20 cellular contexts compared by ENCODE assay signal in genomic region chr1:186295980-186296379, GRCh38. TPM values are rescaled to one million over a fixed set of nuclear protein-coding genes. Genes with fewer than 3 reads are reported as not detected.
DNase-seq lines count a peak whose midpoint lies in the region; ATAC-seq and TF ChIP-seq lines count a peak whose summit lies in the region.
"Had no signal": no experiment of that assay in that cellular context is flagged by ENCODE, and none has a peak within 500 bp of the region (broad histone marks: within the 10 kb centered on the region; RNA-seq: fewer than 3 reads in every experiment).

Gene PRG4 (plus strand): TSS chr1:186296279.

- no peaks in the 10 kb centered on the region for H3K27me3 Mint-ChIP-seq in activated CD4-positive, alpha-beta T cell treated with anti-CD3 and anti-CD28 coated beads, Interleukin-2, amount 10 ng/mL, durations not matched to agents 7 days and 5 days
- H3K27me3 Mint-ChIP-seq: CD4-positive, CD25-positive, alpha-beta regulatory T cell; stimulated activated naive CD8-positive, alpha-beta T cell treated with anti-CD3 and anti-CD28 coated beads, Interleukin-15, amount 100 ng/mL, for 72 hours had no signal

- no peak within 1 kb of the TSS for H3K4ac ChIP-seq in IMR-90 (ENCODE audit: low read depth, low read length)

- no TSS peak for BruUV-seq in IMR-90 (replicated peaks; lab: Mats Ljungman, UMichigan)

- no peak for TF ChIP-seq POLR2A in IMR-90 (IDR thresholded peaks at IDR 0.05; ENCODE audit: low read depth, low read length)

- H4K91ac ChIP-seq in IMR-90 (ENCODE audit: insufficient read depth, low read depth, low read length), result no peak within 1 kb of the TSS

- no peak within 1 kb of the TSS for H3K4me3 Mint-ChIP-seq in activated CD4-positive, alpha-beta T cell treated with anti-CD3 and anti-CD28 coated beads, Interleukin-2, amount 10 ng/mL, durations not matched to agents 7 days and 5 days
- H3K4me3 Mint-ChIP-seq: activated CD8-positive, alpha-beta T cell treated with anti-CD3 and anti-CD28 coated beads, Interleukin-2, amount 10 ng/mL, durations not matched to agents 7 days and 5 days; H9; stimulated activated naive CD8-positive, alpha-beta T cell treated with anti-CD3 and anti-CD28 coated beads, Interleukin-15, amount 100 ng/mL, for 72 hours had no signal

- no peaks in the 10 kb centered on the region for H3K9me1 ChIP-seq in IMR-90 (ENCODE audit: insufficient read depth, low read length)

- no peak for TF ChIP-seq CTCF in IMR-90 (conservative IDR thresholded peaks at IDR 0.05; ENCODE audit: low read depth, low read length)
- no peak for TF ChIP-seq CTCF in fibroblast of lung (conservative IDR thresholded peaks at IDR 0.05 in 1 of 2, IDR thresholded peaks at IDR 0.05 in 1 of 2; ENCODE audit: low read depth in 1 of 2, low read length in 2 of 2)
- TF ChIP-seq CTCF in omental fat pad (IDR thresholded peaks at IDR 0.05), result no peak
- no peak for TF ChIP-seq CTCF in left lung (IDR thresholded peaks at IDR 0.05)

- H3K9me3 Mint-ChIP-seq in activated CD4-positive, alpha-beta T cell treated with anti-CD3 and anti-CD28 coated beads, Interleukin-2, amount 10 ng/mL, durations not matched to agents 7 days and 5 days, result peaks cover 4% of the 10 kb centered on the region
- H3K9me3 Mint-ChIP-seq: activated T-helper 2 cell treated with anti-CD3 and anti-CD28 coated beads, Interferon-gamma antibody, Interleukin-2, Interleukin-4, amounts not matched to agents 10 μg/mL and 5 μg/mL and 100 μg/mL, durations not matched to agents 14 hours and 24 hours and 36 hours; CD4-positive, CD25-positive, alpha-beta regulatory T cell; H9; stimulated activated naive CD8-positive, alpha-beta T cell treated with anti-CD3 and anti-CD28 coated beads, Interleukin-15, amount 100 ng/mL, for 72 hours had no signal

- intact Hi-C loops in IMR-90 (cut with micrococcal nuclease) (no loop called here), left lung (cut with DNase I) (no loop called here)

- no peak within 1 kb of the TSS for H2BK15ac ChIP-seq in IMR-90 (ENCODE audit: low read depth, low read length)

- TF ChIP-seq RAD21 in IMR-90 (IDR thresholded peaks at IDR 0.05; ENCODE audit: low read length), result no peak

- H3K9me3 ChIP-seq in IMR-90 (ENCODE audit: control insufficient read depth, insufficient read depth, low read length) (no peaks in the 10 kb centered on the region), fibroblast of lung (ENCODE audit: control insufficient read depth, insufficient read depth, low read depth, low read length) (no peaks in the 10 kb centered on the region), left lung (no peaks in the 10 kb centered on the region)
- H3K9me3 ChIP-seq: heart left ventricle, uterus had no signal

- H4K20me1 ChIP-seq in IMR-90 (ENCODE audit: insufficient read depth, low read length), result no peaks in the 10 kb centered on the region
- no peaks in the 10 kb centered on the region for H4K20me1 ChIP-seq in fibroblast of lung (ENCODE audit: control insufficient read depth, extremely low read depth, insufficient read depth, low read length)

- CTCF ChIA-PET in activated CD4-positive, alpha-beta T cell treated with anti-CD3 and anti-CD28 coated beads, Interleukin-2, amount 10 ng/mL, durations not matched to agents 7 days and 5 days (lab: Charles Lee), result interaction anchor here (1.2 to 1.4 kb wide), 2 partner anchors 9 to 13 kb away, joined by 4 to 8 read pairs; no protein-coding TSS in a partner anchor
- CTCF ChIA-PET in IMR-90 (lab: Yijun Ruan, JAX), result interaction anchor here (1.7 kb wide), 1 partner anchor 10 kb away, joined by 6 read pairs; no protein-coding TSS in a partner anchor

- no peak within 1 kb of the TSS for H3K18ac ChIP-seq in IMR-90 (ENCODE audit: low read depth, low read length)

- ATAC-seq in IMR-90 (ENCODE audit: low read depth) (no peak), omental fat pad (ENCODE audit: low FRiP score) (peak; percentile 70), HG03139 (IDR thresholded peaks at IDR 0.05; ENCODE audit: unreplicated experiment) (no peak), left lung (no peak)
- ATAC-seq: activated CD8-positive, alpha-beta T cell treated with anti-CD3 and anti-CD28 coated beads, Interleukin-2, amount 10 ng/mL, durations not matched to agents 7 days and 5 days; heart left ventricle; stimulated activated naive CD8-positive, alpha-beta T cell treated with anti-CD3 and anti-CD28 coated beads, Interleukin-15, amount 100 ng/mL, for 72 hours had no signal

- H2AFZ ChIP-seq in IMR-90 (replicated peaks; ENCODE audit: low read length, poor library complexity), result no peak within 1 kb of the TSS
- H2AFZ ChIP-seq in fibroblast of lung (ENCODE audit: low read length), result no peak within 1 kb of the TSS

- no peak within 1 kb of the TSS for H2BK20ac ChIP-seq in IMR-90 (ENCODE audit: low read depth, low read length)

- H3K27ac ChIP-seq in IMR-90 (ENCODE audit: insufficient read depth, low read length) (no peak within 1 kb of the TSS), fibroblast of lung (ENCODE audit: insufficient read depth, low read length) (no peak within 1 kb of the TSS), left lung (no peak within 1 kb of the TSS)
- H3K27ac ChIP-seq: coronary artery, heart left ventricle, uterus had no signal

- no peaks in the 10 kb centered on the region for H3K79me2 ChIP-seq in fibroblast of lung (ENCODE audit: control insufficient read depth, insufficient read depth, low read length)

- H3K4me1 ChIP-seq in IMR-90 (ENCODE audit: control insufficient read depth, insufficient read depth, low read length) (no peaks in the 10 kb centered on the region), fibroblast of lung (ENCODE audit: control insufficient read depth, extremely low read depth, insufficient read depth, low read length) (no peaks in the 10 kb centered on the region), left lung (no peaks in the 10 kb centered on the region)
- H3K4me1 ChIP-seq: heart left ventricle, uterus had no signal

- H3K4me2 ChIP-seq in IMR-90 (ENCODE audit: low read depth, low read length) (no peak within 1 kb of the TSS), fibroblast of lung (ENCODE audit: extremely low read depth, insufficient read depth, low read length) (no peak within 1 kb of the TSS)

- H3K79me1 ChIP-seq in IMR-90 (ENCODE audit: low read depth in 1 of 2, low read length in 2 of 2), result no peaks in the 10 kb centered on the region

- WGBS in IMR-90 (ENCODE audit: extremely low coverage in 2 of 2, insufficient read length in 1 of 2), 2 experiments, result no CpG with 5 or more reads among the region's 3 CpGs

- in situ Hi-C loops in IMR-90 (cut with MboI; ENCODE audit: low sequenced_read_pairs), result no loop called here

- H2AK5ac ChIP-seq in IMR-90 (ENCODE audit: low read depth, low read length), result no peak within 1 kb of the TSS

- H4K8ac ChIP-seq in IMR-90 (ENCODE audit: low read depth in 2 of 2, low read length in 2 of 2), result no peak within 1 kb of the TSS

- no peak for DNase-seq in activated CD4-positive, alpha-beta T cell treated with anti-CD3 and anti-CD28 coated beads, Interleukin-2, amount 10 ng/mL, durations not matched to agents 7 days and 5 days
- no peak for DNase-seq in activated CD4-positive, alpha-beta T cell treated with anti-CD3 and anti-CD28 coated beads for 1 hour
- DNase-seq in IMR-90, result peak; percentile 19
- peak; percentile 2 to 65 for DNase-seq in fibroblast of lung (ENCODE audit: low read depth in 2 of 2)
- no peak for DNase-seq in omental fat pad (ENCODE audit: low spot score)
- DNase-seq in Kasumi-1 (lab: John Stamatoyannopoulos, UW), result no peak
- no peak for DNase-seq in left lung
- DNase-seq: activated CD8-positive, alpha-beta T cell treated with anti-CD3 and anti-CD28 coated beads, Interleukin-2, amount 10 ng/mL, durations not matched to agents 7 days and 5 days; CD4-positive, CD25-positive, alpha-beta regulatory T cell; DMS79 treated with DMSO at 0.1 percent for 48 hours; H9; heart left ventricle; midbrain; NCI-H1436 treated with DMSO at 0.1 percent for 48 hours; stimulated activated naive CD8-positive, alpha-beta T cell treated with anti-CD3 and anti-CD28 coated beads, Interleukin-15, amount 100 ng/mL, for 72 hours; uterus had no signal

- no peaks in the 10 kb centered on the region for H3K36me3 Mint-ChIP-seq in activated CD4-positive, alpha-beta T cell treated with anti-CD3 and anti-CD28 coated beads, Interleukin-2, amount 10 ng/mL, durations not matched to agents 7 days and 5 days (ENCODE audit: low read depth)
- H3K36me3 Mint-ChIP-seq: CD4-positive, CD25-positive, alpha-beta regulatory T cell had no signal

- H3K56ac ChIP-seq in IMR-90 (ENCODE audit: extremely low read depth, insufficient read depth, low read length), result no peak within 1 kb of the TSS

- H3K27me3 ChIP-seq in IMR-90 (ENCODE audit: control insufficient read depth, insufficient read depth, low read length) (no peaks in the 10 kb centered on the region), fibroblast of lung (ENCODE audit: control insufficient read depth, insufficient read depth, low read length) (no peaks in the 10 kb centered on the region), left lung (no peaks in the 10 kb centered on the region)
- H3K27me3 ChIP-seq: uterus had no signal

- H3K4me3 ChIP-seq in IMR-90 (ENCODE audit: insufficient read depth, low read depth, low read length), result no peak within 1 kb of the TSS
- H3K4me3 ChIP-seq in fibroblast of lung (replicated peaks in 1 of 4; ENCODE audit: control extremely low read depth in 1 of 4, insufficient read depth in 1 of 4, low read depth in 3 of 4, low read length in 4 of 4), result no peak within 1 kb of the TSS
- H3K4me3 ChIP-seq in left lung, result no peak within 1 kb of the TSS
- H3K4me3 ChIP-seq: coronary artery, heart left ventricle, uterus had no signal

- dilution Hi-C loops in IMR-90 (cut with HindIII; ENCODE audit: low sequenced_read_pairs, unreplicated experiment), result no loop called here

- no peak within 1 kb of the TSS for H3K23ac ChIP-seq in IMR-90 (ENCODE audit: low read depth, low read length)

- H2BK5ac ChIP-seq in IMR-90 (ENCODE audit: low read depth, low read length, poor library complexity, severe bottlenecking), result no peak within 1 kb of the TSS

- H3K9ac ChIP-seq in IMR-90 (ENCODE audit: low read depth, low read length), result no peak within 1 kb of the TSS
- H3K9ac ChIP-seq in fibroblast of lung (ENCODE audit: insufficient read depth, low read length), result no peak within 1 kb of the TSS

- peak within 1 kb of the TSS; percentile 7 for H3K27ac Mint-ChIP-seq in activated CD4-positive, alpha-beta T cell treated with anti-CD3 and anti-CD28 coated beads, Interleukin-2, amount 10 ng/mL, durations not matched to agents 7 days and 5 days
- H3K27ac Mint-ChIP-seq: activated CD8-positive, alpha-beta T cell treated with anti-CD3 and anti-CD28 coated beads, Interleukin-2, amount 10 ng/mL, durations not matched to agents 7 days and 5 days; activated T-helper 2 cell treated with anti-CD3 and anti-CD28 coated beads, Interferon-gamma antibody, Interleukin-2, Interleukin-4, amounts not matched to agents 10 μg/mL and 5 μg/mL and 100 μg/mL, durations not matched to agents 14 hours and 24 hours and 36 hours; H9; stimulated activated naive CD8-positive, alpha-beta T cell treated with anti-CD3 and anti-CD28 coated beads, Interleukin-15, amount 100 ng/mL, for 72 hours had no signal

- no peak within 1 kb of the TSS for H3K14ac ChIP-seq in IMR-90 (replicated peaks; ENCODE audit: low read depth, low read length)

- peaks cover 59% of the 10 kb centered on the region for H3K4me1 Mint-ChIP-seq in activated CD4-positive, alpha-beta T cell treated with anti-CD3 and anti-CD28 coated beads, Interleukin-2, amount 10 ng/mL, durations not matched to agents 7 days and 5 days
- H3K4me1 Mint-ChIP-seq: H9 had no signal

- POLR2A ChIA-PET in activated CD4-positive, alpha-beta T cell treated with anti-CD3 and anti-CD28 coated beads, Interleukin-2, amount 10 ng/mL, durations not matched to agents 7 days and 5 days (lab: Charles Lee), result no interaction called here
- POLR2A ChIA-PET in IMR-90 (lab: Charles Lee; ENCODE audit: unreplicated experiment), result no interaction called here

- H2BK120ac ChIP-seq in IMR-90 (ENCODE audit: low read depth, low read length), result no peak within 1 kb of the TSS

- H3K36me3 ChIP-seq in IMR-90 (ENCODE audit: control insufficient read depth, insufficient read depth, low read length), result no peaks in the 10 kb centered on the region
- no peaks in the 10 kb centered on the region for H3K36me3 ChIP-seq in fibroblast of lung (ENCODE audit: control insufficient read depth, insufficient read depth, low read length)
- H3K36me3 ChIP-seq in left lung, result no peaks in the 10 kb centered on the region
- H3K36me3 ChIP-seq: heart left ventricle, uterus had no signal

- no peak within 1 kb of the TSS for H2AK9ac ChIP-seq in IMR-90 (replicated peaks; ENCODE audit: low read depth, low read length, poor library complexity)

- H4K5ac ChIP-seq in IMR-90 (ENCODE audit: low read depth, low read length), result no peak within 1 kb of the TSS

RNA-seq across cellular contexts. Expression of gene PRG4, which starts in this region (rescaled TPM):
- total RNA-seq in activated CD4-positive, alpha-beta T cell treated with anti-CD3 and anti-CD28 coated beads, Interleukin-2, amount 10 ng/mL, durations not matched to agents 7 days and 5 days, result under 1 TPM; 0.69 to 0.92 TPM
- not detected in 2 replicates for total RNA-seq in IMR-90 (2012; rRNA removed)
- polyA plus RNA-seq in IMR-90 (2012; rRNA removed), result not detected in 2 replicates
- not detected in 2 replicates for polyA plus RNA-seq in IMR-90 (2012; cell fraction: cytosol; rRNA removed)
- polyA plus RNA-seq in IMR-90 (2012; cell fraction: nucleus; rRNA removed; ENCODE audit: low replicate concordance), result not detected in 2 replicates
- under 0.01 TPM in 1 of 2 replicates, not detected in the other for total RNA-seq in fibroblast of lung
- polyA plus RNA-seq in fibroblast of lung, result 0.02 and 0.06 TPM in 2 replicates
- 0.16 and 0.27 TPM in 2 replicates for polyA plus RNA-seq in fibroblast of lung (2012)
- polyA minus RNA-seq in fibroblast of lung (ENCODE audit: low replicate concordance), result 0.52 TPM in 1 of 2 replicates, not detected in the other
- total RNA-seq in omental fat pad, result 100 to 1,000 TPM in 2 of 4 donors, 10 to 100 TPM in 1, 1 to 10 TPM in 1; 2.0 to 398 (median 112) TPM
- total RNA-seq in left lung, result 1 to 10 TPM; 6.7 to 9.9 TPM
- total RNA-seq: RPMI7951 had no signal

Comparison
In these comparisons a context has a peak if more than half of its experiments do, and no peak if none do; other contexts are left out.
1. Peak in DNase-seq in IMR-90; RNA of the gene not detected or under 1 TPM.
2. Peak in DNase-seq in fibroblast of lung; RNA of the gene not detected or under 1 TPM.